In genomic region chr18:51006061-51006818, GRCh38 we compare ENCODE assay signal across 18 cellular contexts. TPM values are rescaled to one million over a fixed set of nuclear protein-coding genes. Genes with fewer than 3 reads are reported as not detected.
DNase-seq lines count a peak whose midpoint lies in the region; ATAC-seq, FAIRE-seq and TF ChIP-seq lines count a peak whose summit lies in the region.
"Had no signal": no experiment of that assay in that cellular context is flagged by ENCODE, and none has a peak within 500 bp of the region (broad histone marks: within the 10 kb centered on the region; RNA-seq: fewer than 3 reads in every experiment).

No MANE protein-coding gene starts in this region.

- H3K9me3 ChIP-seq in Caco-2 (no peaks in the 10 kb centered on the region), HEK293 (ENCODE audit: control insufficient read depth, insufficient read depth, low read depth, low read length) (no peaks in the 10 kb centered on the region), K562 (replicated peaks; ENCODE audit: control insufficient read depth, insufficient read depth, low read depth, low read length) (no peaks in the 10 kb centered on the region), lower lobe of right lung (no peaks in the 10 kb centered on the region), aorta (ENCODE audit: control insufficient read depth, low read length) (no peaks in the 10 kb centered on the region)
- H3K9me3 ChIP-seq: SK-N-SH had no signal

- H3K27ac Mint-ChIP-seq in Caco-2 (ENCODE audit: unreplicated experiment), result no peak overlapping the region

- no TSS peak for BruUV-seq in Caco-2 (replicated peaks; lab: Mats Ljungman, UMichigan)
- BruUV-seq in K562 (replicated peaks; lab: Mats Ljungman, UMichigan), result no TSS peak

- no peaks in the 10 kb centered on the region for H3K27me3 Mint-ChIP-seq in Caco-2 (ENCODE audit: insufficient read depth, unreplicated experiment)

- peak overlapping the region; percentile 38 for H3K4me2 ChIP-seq in K562 (ENCODE audit: insufficient read depth, low read length)
- H3K4me2 ChIP-seq: SK-N-SH had no signal

- 59% methylated on average over 5 of the region's 5 CpGs for WGBS in K562 (ENCODE audit: insufficient coverage, low coverage, missing lambda C conversion rate)
- WGBS in aorta, 2 donors, result 94 to 95% methylated on average over 5 of the region's 5 CpGs

- DNase-seq in Caco-2 (peak; percentile 28 to 42), K562 (ENCODE audit: extremely low read depth in 1 of 4, low spot score in 3 of 4) (peak in 1 of 4 experiments; percentile 34), lower lobe of right lung (no peak), amniotic stem cell (lab: John Stamatoyannopoulos, UW) (no peak), aorta (no peak), ecto neural progenitor cell (ENCODE audit: low spot score) (no peak)
- DNase-seq in activated CD4-positive, CD25-positive, alpha-beta regulatory T cell (lab: John Stamatoyannopoulos, UW), result no peak
- DNase-seq: MV-4-11, NCI-H1417, NCI-H187 treated with DMSO at 0.1 percent for 48 hours, NCI-H510A treated with DMSO at 0.1 percent for 48 hours, SHP77, SK-N-SH had no signal

- TF ChIP-seq EP300 in K562 (IDR thresholded peaks at IDR 0.05; ENCODE audit: low read length), result no peak

- no peaks in the 10 kb centered on the region for H3K27me3 ChIP-seq in Caco-2 (replicated peaks; ENCODE audit: control insufficient read depth, insufficient read depth, low read length)
- no peaks in the 10 kb centered on the region; a peak in 1 of 5 replicates for H3K27me3 ChIP-seq in K562 (ENCODE audit: control insufficient read depth in 2 of 2, insufficient read depth in 2 of 2, low read length in 2 of 2)
- H3K27me3 ChIP-seq in lower lobe of right lung (ENCODE audit: low read depth), result no peaks in the 10 kb centered on the region
- no peaks in the 10 kb centered on the region for H3K27me3 ChIP-seq in aorta (ENCODE audit: control insufficient read depth in 1 of 2, insufficient read depth in 2 of 2, low read length in 1 of 2)

- H3K27ac ChIP-seq in HEK293 (ENCODE audit: extremely low read depth, low read depth, low read length) (no peak overlapping the region), K562 (ENCODE audit: extremely low read depth, low read depth, low read length) (peak overlapping the region; percentile 16; the same call in 1 of the 3 replicates), lower lobe of right lung (no peak overlapping the region), aorta (ENCODE audit: low read depth in 1 of 2, low read length in 2 of 2) (no peak overlapping the region)
- H3K27ac ChIP-seq: C4-2B had no signal

- H3K9ac ChIP-seq in K562 (ENCODE audit: insufficient read depth in 1 of 2, low read depth in 2 of 2, low read length in 2 of 2), result no peak overlapping the region
- H3K9ac ChIP-seq: SK-N-SH had no signal

- TF ChIP-seq CTCF in Caco-2 (IDR thresholded peaks at IDR 0.05; ENCODE audit: insufficient read depth in 1 of 2, low read depth in 1 of 2, low read length in 1 of 2, severe bottlenecking in 1 of 2, unreplicated experiment in 1 of 2), result no peak
- peak; percentile 43 for TF ChIP-seq CTCF in HEK293 (tag by site-specific recombination; IDR thresholded peaks at IDR 0.05)
- TF ChIP-seq CTCF in K562 (IDR thresholded peaks at IDR 0.05 in 2 of 3, conservative IDR thresholded peaks at IDR 0.05 in 1 of 3; ENCODE audit: insufficient read depth in 2 of 3, low read depth in 1 of 3, low read length in 3 of 3), result peak in 2 of 3 experiments; percentile 33 to 39; a peak in 4 of 6 replicates
- TF ChIP-seq CTCF in lower lobe of right lung (IDR thresholded peaks at IDR 0.05), result no peak

- no peaks in the 10 kb centered on the region for H3K36me3 Mint-ChIP-seq in Caco-2 (ENCODE audit: insufficient read depth, unreplicated experiment)

- H3K4me3 ChIP-seq in Caco-2 (ENCODE audit: low read depth, low read length), result no peak overlapping the region
- H3K4me3 ChIP-seq in HEK293 (ENCODE audit: low read depth, low read length), result no peak overlapping the region
- H3K4me3 ChIP-seq in K562, result no peak overlapping the region
- H3K4me3 ChIP-seq in lower lobe of right lung, result no peak overlapping the region
- H3K4me3 ChIP-seq in aorta (ENCODE audit: low read length in 2 of 2), result no peak overlapping the region

- peak; percentile 72 for ATAC-seq in K562
- peak; percentile 51 to 53 for ATAC-seq in lower lobe of right lung
- ATAC-seq in aorta (ENCODE audit: low FRiP score), result no peak
- ATAC-seq: Panc1 had no signal

- intact Hi-C loops in Caco-2 (cut with micrococcal nuclease; ENCODE audit: unreplicated experiment) (no loop called here), K562 (cut with micrococcal nuclease) (loop anchor here (1.0 to 10.0 kb wide), 2 partner anchors 131 to 186 kb away; partner anchors contain the start of genes ME2 and MRO), lower lobe of right lung (cut with DNase I) (no loop called here), aorta (cut with DNase I) (no loop called here)

- CTCF ChIA-PET in Caco-2 (lab: Charles Lee) (no interaction called here), HEK293 (lab: Yijun Ruan, JAX) (interaction anchor here (0.6 to 1.0 kb wide), 5 partner anchors 32 to 575 kb away, joined by 3 to 6 read pairs (median 3); no protein-coding TSS in a partner anchor), K562 (lab: Yijun Ruan, JAX; ENCODE audit: low intra/inter-chr PET ratio) (no interaction called here)

- H4K20me1 ChIP-seq in K562 (replicated peaks; ENCODE audit: control insufficient read depth, insufficient read depth, low read length), result no peaks in the 10 kb centered on the region

- peaks cover 17% of the 10 kb centered on the region for H3K4me1 ChIP-seq in Caco-2
- peaks cover 21% of the 10 kb centered on the region for H3K4me1 ChIP-seq in HEK293 (ENCODE audit: control insufficient read depth, insufficient read depth, low read length)
- H3K4me1 ChIP-seq in K562 (replicated peaks in 1 of 2; ENCODE audit: control insufficient read depth in 2 of 2, insufficient read depth in 2 of 2, low read length in 2 of 2), result peaks cover 5 to 20% of the 10 kb centered on the region in 2 experiments; a peak in 3 of 5 replicates
- no peaks in the 10 kb centered on the region for H3K4me1 ChIP-seq in lower lobe of right lung
- H3K4me1 ChIP-seq in aorta (ENCODE audit: control insufficient read depth in 1 of 2, insufficient read depth in 2 of 2, low read length in 2 of 2), result no peaks in the 10 kb centered on the region

- in situ Hi-C loops in K562 (cut with MboI), result no loop called here

- H3K9me1 ChIP-seq in K562 (ENCODE audit: control insufficient read depth, insufficient read depth, low read length), result no peaks in the 10 kb centered on the region

- H3K79me2 ChIP-seq in K562 (ENCODE audit: control insufficient read depth, insufficient read depth, low read length), result no peaks in the 10 kb centered on the region

- POLR2A ChIA-PET in Caco-2 (lab: Charles Lee) (no interaction called here), HEK293 (lab: Yijun Ruan, JAX) (interaction anchor here (0.6 kb wide), 1 partner anchor 1278 kb away, joined by 3 read pairs; no protein-coding TSS in a partner anchor), K562 (lab: Yijun Ruan, JAX) (interaction anchor here (0.9 to 1.4 kb wide), 3 partner anchors 11 to 23 kb away, joined by 4 to 5 read pairs (median 5); partner anchors contain the start of gene SMAD4)

- no peak overlapping the region for H3K4me3 Mint-ChIP-seq in Caco-2 (ENCODE audit: unreplicated experiment)

- peak; percentile 23 to 58; a peak in 2 of 4 replicates for TF ChIP-seq RAD21 in K562 (CRISPR knock-in tag; conservative IDR thresholded peaks at IDR 0.05 in 1 of 2, IDR thresholded peaks at IDR 0.05 in 1 of 2)

- H2AFZ ChIP-seq in K562 (ENCODE audit: low read depth, low read length), result peak overlapping the region; percentile 51; the same call in 1 of the 2 replicates

- no peaks in the 10 kb centered on the region for H3K9me3 Mint-ChIP-seq in Caco-2 (ENCODE audit: unreplicated experiment)

- H3K36me3 ChIP-seq in Caco-2 (ENCODE audit: control insufficient read depth, insufficient read depth, low read length) (no peaks in the 10 kb centered on the region), HEK293 (ENCODE audit: control insufficient read depth in 2 of 2, insufficient read depth in 1 of 2, low read length in 2 of 2) (no peaks in the 10 kb centered on the region), K562 (ENCODE audit: control insufficient read depth, insufficient read depth, low read length) (no peaks in the 10 kb centered on the region), lower lobe of right lung (no peaks in the 10 kb centered on the region), aorta (ENCODE audit: control insufficient read depth in 1 of 2, insufficient read depth in 2 of 2, low read length in 1 of 2) (no peaks in the 10 kb centered on the region)

- no peak for TF ChIP-seq POLR2A in K562 (conservative IDR thresholded peaks at IDR 0.05)

- FAIRE-seq in K562 (lab: Jason Lieb, UNC), result peak; percentile 70
- FAIRE-seq: GM12892, H54 had no signal

- H3K4me1 Mint-ChIP-seq in Caco-2 (ENCODE audit: low read depth, unreplicated experiment), result peaks cover 19% of the 10 kb centered on the region

RNA-seq across cellular contexts. Expression of gene SMAD4, which starts 23.8 kb away (rescaled TPM):
- total RNA-seq in Caco-2 (2022) (48.5 and 48.8 TPM in 2 replicates), K562 (2014; rRNA removed) (40.7 and 41.0 TPM in 2 replicates), K562 (2014; rRNA removed; fragmentation: Illumina TruSeq; extraction: Trizol) (51.6 and 55.5 TPM in 2 replicates), K562 (2015; rRNA removed; fragmentation: Illumina TruSeq; extraction: Trizol) (31.1 and 32.8 TPM in 2 replicates), K562 (2021) (45.4 and 49.6 TPM in 2 replicates), lower lobe of right lung (97.8 TPM), aorta (100 to 1,000 TPM; 109 to 136 TPM)
- 32.8 and 90.7 TPM in 2 replicates for total RNA-seq in K562 (2011; cell fraction: chromatin; rRNA removed; ENCODE audit: low replicate concordance)
- total RNA-seq in K562 (2011; cell fraction: nucleolus; rRNA removed), result 10.2 and 13.8 TPM in 2 replicates
- 41.1 and 72.5 TPM in 2 replicates for total RNA-seq in K562 (2011; cell fraction: nucleoplasm; rRNA removed)
- polyA plus RNA-seq in K562 (2011; rRNA removed) (55.0 and 69.3 TPM in 2 replicates), K562 (2014; fragmentation: Illumina TruSeq; extraction: Trizol) (34.6 and 39.4 TPM in 2 replicates), K562 (2014; fragmentation: Nextera tagmentation; extraction: Ambion mirVana) (1 to 10 TPM; 5.7 to 7.1 TPM), K562 (2014; rRNA removed) (10.9 and 19.8 TPM in 2 replicates), aorta (10 to 100 TPM; 26.9 to 36.2 TPM)
- polyA plus RNA-seq in K562 (2011; cell fraction: cytosol; rRNA removed), result 28.1 and 32.9 TPM in 2 replicates
- 40.4 and 42.8 TPM in 2 replicates for polyA plus RNA-seq in K562 (2011; cell fraction: nucleus; rRNA removed)
- polyA plus RNA-seq in K562 (2012), result 24.4 and 33.8 TPM in 2 replicates
- polyA minus RNA-seq in K562 (2011; rRNA and poly(A)+ RNA removed), result 101 and 139 TPM in 2 replicates
- polyA minus RNA-seq in K562 (2011; cell fraction: cytosol; rRNA and poly(A)+ RNA removed), result 33.4 and 37.4 TPM in 2 replicates
- polyA minus RNA-seq in K562 (2011; cell fraction: nucleus; rRNA and poly(A)+ RNA removed), result 15.1 and 21.7 TPM in 2 replicates

RNA-seq across cellular contexts. Expression of gene ELAC1, which starts 38.4 kb away (rescaled TPM):
- total RNA-seq in Caco-2 (2022) (4.8 and 5.3 TPM in 2 replicates), K562 (2014; rRNA removed) (3.3 and 5.3 TPM in 2 replicates), K562 (2014; rRNA removed; fragmentation: Illumina TruSeq; extraction: Trizol) (4.5 and 6.1 TPM in 2 replicates), K562 (2015; rRNA removed; fragmentation: Illumina TruSeq; extraction: Trizol) (4.9 and 5.4 TPM in 2 replicates), K562 (2021) (4.0 and 5.1 TPM in 2 replicates), lower lobe of right lung (7.7 TPM), aorta (1 to 10 TPM; 5.1 to 7.3 TPM)
- 7.9 and 9.7 TPM in 2 replicates for total RNA-seq in K562 (2011; cell fraction: chromatin; rRNA removed; ENCODE audit: low replicate concordance)
- total RNA-seq in K562 (2011; cell fraction: nucleolus; rRNA removed), result 6.7 and 7.7 TPM in 2 replicates
- total RNA-seq in K562 (2011; cell fraction: nucleoplasm; rRNA removed), result 14.0 and 20.2 TPM in 2 replicates
- polyA plus RNA-seq in K562 (2011; rRNA removed) (4.3 and 5.0 TPM in 2 replicates), K562 (2014; fragmentation: Illumina TruSeq; extraction: Trizol) (6.5 and 7.5 TPM in 2 replicates), K562 (2014; fragmentation: Nextera tagmentation; extraction: Ambion mirVana) (1 to 10 TPM; 3.7 to 4.6 TPM), K562 (2014; rRNA removed) (5.2 and 7.7 TPM in 2 replicates), aorta (1 to 10 TPM; 8.9 to 9.4 TPM)
- 2.4 and 3.0 TPM in 2 replicates for polyA plus RNA-seq in K562 (2011; cell fraction: cytosol; rRNA removed)
- 3.4 and 5.1 TPM in 2 replicates for polyA plus RNA-seq in K562 (2011; cell fraction: nucleus; rRNA removed)
- 4.7 and 4.8 TPM in 2 replicates for polyA plus RNA-seq in K562 (2012)
- polyA minus RNA-seq in K562 (2011; rRNA and poly(A)+ RNA removed), result 8.4 and 10.2 TPM in 2 replicates
- 1.6 and 1.8 TPM in 2 replicates for polyA minus RNA-seq in K562 (2011; cell fraction: cytosol; rRNA and poly(A)+ RNA removed)
- polyA minus RNA-seq in K562 (2011; cell fraction: nucleus; rRNA and poly(A)+ RNA removed), result 9.8 and 15.1 TPM in 2 replicates

Comparison
In these comparisons a context has a peak if more than half of its experiments do, and no peak if none do; other contexts are left out.
1. DNase-seq: peak in Caco-2 (2 of 2); none in lower lobe of right lung (single experiment), amniotic stem cell (single experiment), aorta (0 of 2), activated CD4-positive, CD25-positive, alpha-beta regulatory T cell (0 of 4) and ecto neural progenitor cell (single experiment).
2. CTCF ChIP-seq: peak in HEK293 (single experiment) and K562 (2 of 3); none in Caco-2 (0 of 2) and lower lobe of right lung (single experiment).